ENCODE assay signal across 28 cellular contexts in genomic region chr10:48790740-48791044, GRCh38.
"Had no signal": no experiment of that assay in that cellular context is flagged by ENCODE, and none has a peak within 500 bp of the region (broad histone marks: within the 10 kb centered on the region; RNA-seq: fewer than 3 reads in every experiment).

No MANE protein-coding gene starts in this region.

- H3K36me3 ChIP-seq: esophagus muscularis mucosa, gastroesophageal sphincter, neural progenitor cell, prostate gland, right atrium auricular region, sigmoid colon, tibial artery had no signal

- H3K4me3 ChIP-seq: dorsolateral prefrontal cortex, esophagus muscularis mucosa, gastroesophageal sphincter, heart left ventricle, hepatocyte, left lung, neural progenitor cell, prostate gland, right atrium auricular region, sigmoid colon, testis, tibial artery had no signal

- DNase-seq: dorsolateral prefrontal cortex; effector CD4-positive, alpha-beta T cell; endodermal cell; foreskin keratinocyte; heart left ventricle; kidney; left cardiac atrium; left lung; mesendoderm; midbrain; naive thymus-derived CD4-positive, alpha-beta T cell; nucleus accumbens; sigmoid colon; stimulated activated CD4-positive, alpha-beta T cell treated with anti-CD3 and anti-CD28 coated beads, Interleukin-2, amount 100 ng/mL, for 24 hours; stimulated activated CD4-positive, alpha-beta T cell treated with anti-CD3 and anti-CD28 coated beads, Interleukin-4, amount 100 ng/mL, for 24 hours; stimulated activated naive CD8-positive, alpha-beta T cell treated with anti-CD3 and anti-CD28 coated beads, Interleukin-15, Interleukin-2, amounts not matched to agents 100 U/mL and 50 U/mL, for 24 hours; substantia nigra; testis; tibial artery had no signal

- H3K36me3 Mint-ChIP-seq: neural progenitor cell; stimulated activated effector memory CD8-positive, alpha-beta T cell treated with anti-CD3 and anti-CD28 coated beads, Interleukin-12 subunit alpha, Interleukin-12 subunit beta, amount 100 ng/mL, for 72 hours; type B pancreatic cell had no signal

- H3K9me3 Mint-ChIP-seq: endodermal cell; neural progenitor cell; stimulated activated effector memory CD8-positive, alpha-beta T cell treated with anti-CD3 and anti-CD28 coated beads, Interleukin-12 subunit alpha, Interleukin-12 subunit beta, amount 100 ng/mL, for 72 hours; type B pancreatic cell had no signal

- H3K27me3 ChIP-seq: heart left ventricle, left lung, neural progenitor cell, right atrium auricular region, sigmoid colon, testis, tibial artery had no signal

- ATAC-seq: foreskin keratinocyte; gastroesophageal sphincter; heart left ventricle; left cardiac atrium; stimulated activated effector memory CD8-positive, alpha-beta T cell treated with anti-CD3 and anti-CD28 coated beads, Interleukin-12 subunit alpha, Interleukin-12 subunit beta, amount 100 ng/mL, for 72 hours; stimulated activated naive CD8-positive, alpha-beta T cell treated with anti-CD3 and anti-CD28 coated beads, Interleukin-15, Interleukin-2, amounts not matched to agents 100 U/mL and 50 U/mL, for 24 hours had no signal

- H3K27ac Mint-ChIP-seq: endodermal cell; nephron; neural progenitor cell; stimulated activated effector memory CD8-positive, alpha-beta T cell treated with anti-CD3 and anti-CD28 coated beads, Interleukin-12 subunit alpha, Interleukin-12 subunit beta, amount 100 ng/mL, for 72 hours; type B pancreatic cell had no signal

- H3K4me1 Mint-ChIP-seq: endodermal cell; neural progenitor cell; stimulated activated effector memory CD8-positive, alpha-beta T cell treated with anti-CD3 and anti-CD28 coated beads, Interleukin-12 subunit alpha, Interleukin-12 subunit beta, amount 100 ng/mL, for 72 hours had no signal

- H3K9me3 ChIP-seq: esophagus muscularis mucosa, gastroesophageal sphincter, left lung, prostate gland, sigmoid colon, testis, tibial artery had no signal

- H3K4me3 Mint-ChIP-seq: endodermal cell; naive thymus-derived CD4-positive, alpha-beta T cell; nephron; neural progenitor cell; stimulated activated effector memory CD8-positive, alpha-beta T cell treated with anti-CD3 and anti-CD28 coated beads, Interleukin-12 subunit alpha, Interleukin-12 subunit beta, amount 100 ng/mL, for 72 hours; type B pancreatic cell had no signal
